In genomic region chr1:28983509-28984310, GRCh38 we compare ENCODE assay signal across 1 cellular context.
TF ChIP-seq lines count a peak whose summit lies in the region.

No MANE protein-coding gene starts in this region.

TF ChIP-seq in HepG2, 621 proteins besides CTCF, POLR2A, EP300 and RAD21 (continued from another document and continues in another):
- TF ChIP-seq ZNF710 (CRISPR knock-in tag; IDR thresholded peaks at IDR 0.05; ENCODE audit: borderline replicate concordance) (no peak), PHF8 (CRISPR knock-in tag; IDR thresholded peaks at IDR 0.05) (no peak), SMYD3 (CRISPR knock-in tag; IDR thresholded peaks at IDR 0.05) (no peak), AHDC1 (CRISPR knock-in tag; IDR thresholded peaks at IDR 0.05; ENCODE audit: borderline replicate concordance) (no peak), ZNF430 (CRISPR knock-in tag; IDR thresholded peaks at IDR 0.05) (no peak), HOXA5 (CRISPR knock-in tag; IDR thresholded peaks at IDR 0.05) (no peak; the same call in 1 of the 2 replicates), CSRNP1 (CRISPR knock-in tag; IDR thresholded peaks at IDR 0.05) (no peak), DR1 (CRISPR knock-in tag; IDR thresholded peaks at IDR 0.05) (no peak), ZNF253 (CRISPR knock-in tag; IDR thresholded peaks at IDR 0.05; ENCODE audit: borderline replicate concordance) (no peak), NFAT5 (CRISPR knock-in tag; IDR thresholded peaks at IDR 0.05) (no peak), ZNF362 (CRISPR knock-in tag; IDR thresholded peaks at IDR 0.05; ENCODE audit: borderline replicate concordance) (no peak), PCBP1 (IDR thresholded peaks at IDR 0.05; ENCODE audit: borderline replicate concordance, low read depth, low read length) (no peak), RBM22 (optimal IDR thresholded peaks at IDR 0.05; ENCODE audit: low read length) (no peak), SALL1 (CRISPR knock-in tag; IDR thresholded peaks at IDR 0.05) (peak; percentile 72), TBX2 (CRISPR knock-in tag; IDR thresholded peaks at IDR 0.05; ENCODE audit: borderline replicate concordance) (peak; percentile 53), MED13 (CRISPR knock-in tag; IDR thresholded peaks at IDR 0.05) (no peak), ZNF382 (CRISPR knock-in tag; IDR thresholded peaks at IDR 0.05; ENCODE audit: borderline replicate concordance) (no peak), MAFK (conservative IDR thresholded peaks at IDR 0.05 in 1 of 2, IDR thresholded peaks at IDR 0.05 in 1 of 2; ENCODE audit: low read length in 2 of 2) (no peak), PAWR (CRISPR knock-in tag; IDR thresholded peaks at IDR 0.05; ENCODE audit: borderline replicate concordance) (no peak), MYC (CRISPR knock-in tag; IDR thresholded peaks at IDR 0.05; ENCODE audit: borderline replicate concordance) (peak; percentile 73; the same call in 1 of the 2 replicates), FOXK1 (CRISPR knock-in tag; IDR thresholded peaks at IDR 0.05; ENCODE audit: borderline replicate concordance, low read depth) (no peak), ZNF354B (CRISPR knock-in tag; IDR thresholded peaks at IDR 0.05) (no peak), CBFB (CRISPR knock-in tag; IDR thresholded peaks at IDR 0.05) (no peak), FOXO4 (CRISPR knock-in tag; conservative IDR thresholded peaks at IDR 0.05) (no peak), ZBTB33 (CRISPR knock-in tag; IDR thresholded peaks at IDR 0.05) (peak; percentile 53; the same call in 1 of the 2 replicates), PHB2 (IDR thresholded peaks at IDR 0.05; ENCODE audit: partially characterized antibody) (no peak), KLF12 (CRISPR knock-in tag; IDR thresholded peaks at IDR 0.05; ENCODE audit: borderline replicate concordance) (no peak), ZNF672 (CRISPR knock-in tag; IDR thresholded peaks at IDR 0.05) (no peak), ZBTB7B (CRISPR knock-in tag; IDR thresholded peaks at IDR 0.05) (0 out of 2 replicates have a peak, but pooled peaks have one; percentile 37), ZSCAN12 (CRISPR knock-in tag; IDR thresholded peaks at IDR 0.05) (no peak), SNAPC4 (CRISPR knock-in tag; IDR thresholded peaks at IDR 0.05) (no peak)
